ENCODE assay signal across 1 cellular context in the genomic region with DNA sequence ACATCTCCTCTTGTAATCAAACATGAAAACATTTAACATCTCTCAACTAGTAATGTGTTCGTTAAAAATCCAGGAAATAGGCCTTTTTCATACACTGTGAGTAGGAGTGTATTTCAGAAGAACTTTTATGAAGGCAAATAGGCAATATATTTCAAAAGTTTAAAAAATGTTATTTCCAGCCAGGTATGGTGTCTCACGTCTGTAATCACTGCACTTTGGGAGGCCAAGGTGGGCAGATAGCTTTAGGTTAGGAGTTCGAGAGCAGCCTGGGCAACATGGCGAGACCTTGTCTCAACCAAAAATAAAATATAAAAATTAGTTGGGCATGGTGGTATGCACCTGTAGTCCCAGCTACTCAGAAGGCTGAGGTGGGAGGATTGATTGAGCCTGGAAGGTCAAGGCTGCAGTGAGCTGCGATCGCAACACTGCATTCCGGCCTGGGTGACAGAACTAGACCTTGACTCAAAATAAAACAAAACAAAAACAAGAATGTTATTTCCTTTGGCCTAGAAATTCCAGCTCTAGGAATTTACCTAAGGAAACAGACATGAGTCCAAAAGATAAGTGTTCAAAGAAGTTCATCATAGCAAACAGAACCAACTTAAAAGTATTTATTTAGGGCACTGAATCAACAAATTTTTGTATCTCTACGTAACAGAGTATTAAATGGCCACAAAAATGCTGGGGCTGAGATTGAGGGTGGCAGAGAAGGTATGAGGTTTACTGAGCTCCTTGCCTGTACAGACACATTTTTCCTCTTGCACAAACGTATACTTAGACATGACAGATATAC.
TF ChIP-seq lines count a peak whose summit lies in the region.

No MANE protein-coding gene starts in this region.

TF ChIP-seq in endothelial cell of umbilical vein, 7 proteins besides CTCF, POLR2A, EP300 and RAD21:
- TF ChIP-seq JUN (IDR thresholded peaks at IDR 0.05; ENCODE audit: borderline replicate concordance, insufficient read depth, insufficient read length, low read depth) (no peak), EZH2 (IDR thresholded peaks at IDR 0.05; ENCODE audit: borderline replicate concordance, low read depth, low read length, severe bottlenecking) (no peak), POLR2AphosphoS5 (IDR thresholded peaks at IDR 0.05; ENCODE audit: insufficient read depth, low read depth, low read length) (no peak), MYC (IDR thresholded peaks at IDR 0.05; ENCODE audit: low read depth, low read length) (no peak), FOS (IDR thresholded peaks at IDR 0.05; ENCODE audit: borderline replicate concordance, insufficient read depth, low read length) (no peak), GATA2 (IDR thresholded peaks at IDR 0.05; ENCODE audit: insufficient read depth, insufficient read length, low read depth, low read length) (no peak)
- TF ChIP-seq, protein P1, sequence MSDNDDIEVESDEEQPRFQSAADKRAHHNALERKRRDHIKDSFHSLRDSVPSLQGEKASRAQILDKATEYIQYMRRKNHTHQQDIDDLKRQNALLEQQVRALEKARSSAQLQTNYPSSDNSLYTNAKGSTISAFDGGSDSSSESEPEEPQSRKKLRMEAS (IDR thresholded peaks at IDR 0.05; ENCODE audit: insufficient read depth, insufficient read length): no peak
